1 cellular context compared by ENCODE assay signal in genomic region chr15:49406352-49407118, GRCh38.
TF ChIP-seq lines count a peak whose summit lies in the region.

No MANE protein-coding gene starts in this region.

TF ChIP-seq in H1, 55 proteins besides CTCF, POLR2A, EP300 and RAD21:
- no peak for TF ChIP-seq CREB1 (IDR thresholded peaks at IDR 0.05)
- no peak for TF ChIP-seq EZH2 (IDR thresholded peaks at IDR 0.05; ENCODE audit: low read depth, low read length, severe bottlenecking)
- TF ChIP-seq BCL11A (IDR thresholded peaks at IDR 0.05; ENCODE audit: low read depth in 2 of 2, low read length in 2 of 2), result no peak
- TF ChIP-seq TBP (IDR thresholded peaks at IDR 0.05; ENCODE audit: low read depth, low read length), result no peak
- no peak for TF ChIP-seq KDM4A (IDR thresholded peaks at IDR 0.05; ENCODE audit: low read depth, low read length, severe bottlenecking)
- TF ChIP-seq RXRA (IDR thresholded peaks at IDR 0.05; ENCODE audit: insufficient read depth, low read depth, low read length), result no peak
- no peak for TF ChIP-seq FOSL1 (IDR thresholded peaks at IDR 0.05; ENCODE audit: insufficient read depth, low read depth, low read length)
- TF ChIP-seq KDM5A (IDR thresholded peaks at IDR 0.05; ENCODE audit: low read length), result no peak
- no peak for TF ChIP-seq E2F6 (IDR thresholded peaks at IDR 0.05)
- TF ChIP-seq KDM1A (IDR thresholded peaks at IDR 0.05; ENCODE audit: borderline replicate concordance, low read length), result no peak
